39 cellular contexts compared by ENCODE assay signal in the genomic region with DNA sequence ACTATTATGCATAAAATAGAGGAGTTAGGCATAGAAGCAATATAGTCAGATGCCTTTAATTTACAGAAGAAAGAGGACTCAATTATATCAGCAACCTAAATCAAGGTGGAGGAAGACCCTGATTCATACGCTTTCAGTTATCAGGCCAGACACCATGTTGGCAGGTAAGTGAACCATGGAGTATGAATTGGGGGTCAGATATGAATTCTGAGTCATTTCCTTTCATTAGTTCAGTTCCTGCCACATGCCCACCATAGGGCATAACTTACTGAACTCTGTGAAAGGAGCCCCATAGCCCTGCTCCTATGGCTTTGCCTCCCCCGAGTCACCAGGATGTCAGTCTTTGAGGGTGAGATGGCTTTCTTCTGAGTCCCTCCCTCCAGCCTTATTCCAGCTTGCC. TPM values are rescaled to one million over a fixed set of nuclear protein-coding genes. Genes with fewer than 3 reads are reported as not detected.
"Had no signal": no experiment of that assay in that cellular context is flagged by ENCODE, and none has a peak within 500 bp of the region (broad histone marks: within the 10 kb centered on the region; RNA-seq: fewer than 3 reads in every experiment).

No MANE protein-coding gene starts in this region.

- H3K36me3 ChIP-seq: adrenal gland, ascending aorta, brain microvascular endothelial cell, breast epithelium, cardiac muscle cell had no signal

- FAIRE-seq: astrocyte, bronchial epithelial cell had no signal

- H3K27ac ChIP-seq: adrenal gland, ascending aorta, body of pancreas, brain microvascular endothelial cell, breast epithelium, cardiac muscle cell had no signal

- H3K9me3 ChIP-seq: adrenal gland, ascending aorta, body of pancreas had no signal

- H3K4me3 ChIP-seq: adrenal gland, ascending aorta, body of pancreas, breast epithelium, cardiac muscle cell had no signal

- DNase-seq: activated effector memory CD4-positive, alpha-beta T cell treated with anti-CD3 and anti-CD28 coated beads, Interleukin-2, amount 50 U/mL, for 16 hours; activated effector memory CD4-positive, alpha-beta T cell treated with Interleukin-2 at 50 U/mL for 16 hours; activated gamma-delta T cell; activated gamma-delta T cell treated with Interleukin-2 at 50 U/mL for 16 hours; activated naive CD4-positive, alpha-beta T cell; activated naive CD4-positive, alpha-beta T cell treated with anti-CD3 and anti-CD28 coated beads for 36 hours; activated naive CD4-positive, alpha-beta T cell treated with anti-CD3 and anti-CD28 coated beads, Interleukin-2, amount 10 ng/mL, durations not matched to agents 7 days and 5 days; activated naive CD4-positive, alpha-beta T cell treated with anti-CD3 and anti-CD28 coated beads, Interleukin-2, amount 50 U/mL, for 16 hours; activated naive CD4-positive, alpha-beta T cell treated with Interleukin-2 at 50 U/mL for 16 hours; activated naive CD8-positive, alpha-beta T cell treated with anti-CD3 and anti-CD28 coated beads for 36 hours; activated naive CD8-positive, alpha-beta T cell treated with anti-CD3 and anti-CD28 coated beads, Interleukin-2, amount 10 ng/mL, durations not matched to agents 7 days and 5 days; activated naive CD8-positive, alpha-beta T cell treated with anti-CD3 and anti-CD28 coated beads, Interleukin-2, amount 50 U/mL, for 24 hours; activated T-cell treated with anti-CD3 and anti-CD28 coated beads, Interleukin-2, amount 50 U/mL, for 24 hours; activated T-cell treated with anti-CD3 and anti-CD28 coated beads, Interleukin-2, amount 50 U/mL, for 4 hours; activated T-cell treated with anti-CD3 and anti-CD28 coated beads, Interleukin-2, amount 50 U/mL, for 48 hours; activated T-cell treated with anti-CD3 and anti-CD28 coated beads, Interleukin-2, amount 50 U/mL, for 72 hours; adrenal gland; amniotic stem cell; amygdala; anterior cingulate cortex; aorta; body of pancreas; brain microvascular endothelial cell; caudate nucleus; central memory CD4-positive, alpha-beta T cell; cerebellar nuclear complex had no signal

- H3K4me1 ChIP-seq: adrenal gland, ascending aorta, body of pancreas, breast epithelium had no signal

- H3K27me3 ChIP-seq: adrenal gland, ascending aorta, body of pancreas, brain microvascular endothelial cell, breast epithelium, cardiac muscle cell had no signal

- ATAC-seq: activated naive CD4-positive, alpha-beta T cell treated with anti-CD3 and anti-CD28 coated beads, Interleukin-2, amount 50 U/mL, for 72 hours; activated naive CD8-positive, alpha-beta T cell treated with anti-CD3 and anti-CD28 coated beads, Interleukin-2, amount 50 U/mL, for 24 hours; activated T-cell treated with anti-CD3 and anti-CD28 coated beads, Interleukin-2, amount 50 U/mL, for 4 hours; activated T-cell treated with anti-CD3 and anti-CD28 coated beads, Interleukin-2, amount 50 U/mL, for 72 hours; activated T-helper 17 cell treated with anti-CD3 and anti-CD28 coated beads, Interleukin-2, amount 50 U/mL, for 72 hours; body of pancreas had no signal

RNA-seq across cellular contexts. Expression of a gene that starts 15.1 kb away (rescaled TPM):
- total RNA-seq: activated naive CD4-positive, alpha-beta T cell treated with anti-CD3 and anti-CD28 coated beads for 36 hours; activated naive CD4-positive, alpha-beta T cell treated with anti-CD3 and anti-CD28 coated beads, Interleukin-2, amount 50 U/mL, for 72 hours; activated naive CD8-positive, alpha-beta T cell treated with anti-CD3 and anti-CD28 coated beads for 36 hours; activated naive CD8-positive, alpha-beta T cell treated with anti-CD3 and anti-CD28 coated beads, Interleukin-2, amount 10 ng/mL, durations not matched to agents 7 days and 5 days; activated T-cell treated with anti-CD3 and anti-CD28 coated beads, Interleukin-2, amount 50 U/mL, for 4 hours; activated T-helper 17 cell treated with anti-CD3 and anti-CD28 coated beads, Interleukin-2, amount 50 U/mL, for 72 hours; activated T-helper 2 cell treated with anti-CD3 and anti-CD28 coated beads, Interferon-gamma antibody, Interleukin-2, Interleukin-4, amounts not matched to agents 10 μg/mL and 5 μg/mL and 100 μg/mL, durations not matched to agents 14 hours and 24 hours and 36 hours; aorta; ascending aorta; body of pancreas; bronchial epithelial cell; cardiac muscle cell; cardiac septum; chondrocyte had no signal
- polyA plus RNA-seq: adipose tissue, adrenal gland, aorta, cardiac muscle cell had no signal

RNA-seq across cellular contexts. Expression of a gene that starts 17.4 kb away (rescaled TPM):
- total RNA-seq: activated naive CD4-positive, alpha-beta T cell treated with anti-CD3 and anti-CD28 coated beads for 36 hours; activated naive CD4-positive, alpha-beta T cell treated with anti-CD3 and anti-CD28 coated beads, Interleukin-2, amount 50 U/mL, for 72 hours; activated naive CD8-positive, alpha-beta T cell treated with anti-CD3 and anti-CD28 coated beads for 36 hours; activated naive CD8-positive, alpha-beta T cell treated with anti-CD3 and anti-CD28 coated beads, Interleukin-2, amount 10 ng/mL, durations not matched to agents 7 days and 5 days; activated T-cell treated with anti-CD3 and anti-CD28 coated beads, Interleukin-2, amount 50 U/mL, for 4 hours; activated T-cell treated with anti-CD3 and anti-CD28 coated beads, Interleukin-2, amount 50 U/mL, for 72 hours; activated T-helper 1 cell treated with anti-CD3 and anti-CD28 coated beads, Interleukin-12 subunit alpha, Interleukin-12 subunit beta, Interleukin-2, Interleukin-4 antibody, amounts not matched to agents 30 ng/mL and 10 ng/mL and 1 ng/mL, durations not matched to agents 14 hours and 24 hours and 36 hours; activated T-helper 17 cell treated with anti-CD3 and anti-CD28 coated beads, Interleukin-2, amount 50 U/mL, for 72 hours; activated T-helper 2 cell treated with anti-CD3 and anti-CD28 coated beads, Interferon-gamma antibody, Interleukin-2, Interleukin-4, amounts not matched to agents 10 μg/mL and 5 μg/mL and 100 μg/mL, durations not matched to agents 14 hours and 24 hours and 36 hours; adrenal gland; aorta; ascending aorta; astrocyte; body of pancreas; breast epithelium; bronchial epithelial cell; cardiac muscle cell; cardiac septum; cerebellum; chondrocyte had no signal
- polyA plus RNA-seq: adipose tissue, adrenal gland, aorta, cardiac muscle cell had no signal

RNA-seq across cellular contexts. Expression of a gene that starts 24.4 kb away (rescaled TPM):
- total RNA-seq: activated naive CD4-positive, alpha-beta T cell treated with anti-CD3 and anti-CD28 coated beads for 36 hours; activated naive CD4-positive, alpha-beta T cell treated with anti-CD3 and anti-CD28 coated beads, Interleukin-2, amount 50 U/mL, for 72 hours; activated naive CD8-positive, alpha-beta T cell treated with anti-CD3 and anti-CD28 coated beads for 36 hours; activated naive CD8-positive, alpha-beta T cell treated with anti-CD3 and anti-CD28 coated beads, Interleukin-2, amount 10 ng/mL, durations not matched to agents 7 days and 5 days; activated T-cell treated with anti-CD3 and anti-CD28 coated beads, Interleukin-2, amount 50 U/mL, for 4 hours; activated T-cell treated with anti-CD3 and anti-CD28 coated beads, Interleukin-2, amount 50 U/mL, for 72 hours; activated T-helper 1 cell treated with anti-CD3 and anti-CD28 coated beads, Interleukin-12 subunit alpha, Interleukin-12 subunit beta, Interleukin-2, Interleukin-4 antibody, amounts not matched to agents 30 ng/mL and 10 ng/mL and 1 ng/mL, durations not matched to agents 14 hours and 24 hours and 36 hours; activated T-helper 17 cell treated with anti-CD3 and anti-CD28 coated beads, Interleukin-2, amount 50 U/mL, for 72 hours; activated T-helper 2 cell treated with anti-CD3 and anti-CD28 coated beads, Interferon-gamma antibody, Interleukin-2, Interleukin-4, amounts not matched to agents 10 μg/mL and 5 μg/mL and 100 μg/mL, durations not matched to agents 14 hours and 24 hours and 36 hours; adrenal gland; aorta; ascending aorta; astrocyte; body of pancreas; breast epithelium; bronchial epithelial cell; cardiac muscle cell; cardiac septum; cerebellum; chondrocyte had no signal
- polyA plus RNA-seq: adipose tissue, adrenal gland, aorta, cardiac muscle cell had no signal
